In genomic region chr11:74019104-74019738, GRCh38 we compare ENCODE assay signal across 11 cellular contexts. TPM values are rescaled to one million over a fixed set of nuclear protein-coding genes. Genes with fewer than 3 reads are reported as not detected.
A peak's percentile ranks its signal among the peaks of the same experiment; 100 is the strongest.
DNase-seq lines count a peak whose midpoint lies in the region; ATAC-seq and TF ChIP-seq lines count a peak whose summit lies in the region.
"Had no signal": no experiment of that assay in that cellular context is flagged by ENCODE, and none has a peak within 500 bp of the region (broad histone marks: within the 10 kb centered on the region; RNA-seq: fewer than 3 reads in every experiment).

No MANE protein-coding gene starts in this region.

- ATAC-seq in activated CD8-positive, alpha-beta memory T cell treated with anti-CD3 and anti-CD28 coated beads, Interleukin-2, amount 10 ng/mL, durations not matched to agents 7 days and 5 days, result peak; percentile 17
- ATAC-seq in natural killer cell treated with Interleukin-12 subunit alpha and Interleukin-12 subunit beta and Interleukin-15 and Interleukin-18, amount 100 ng/mL, for 72 hours, result no peak
- ATAC-seq in upper lobe of left lung (ENCODE audit: low FRiP score in 2 of 2) (no peak), WTC11 (no peak)

- DNase-seq in activated CD8-positive, alpha-beta memory T cell treated with anti-CD3 and anti-CD28 coated beads, Interleukin-2, amount 10 ng/mL, durations not matched to agents 7 days and 5 days, result no peak
- DNase-seq in activated CD8-positive, alpha-beta memory T cell treated with anti-CD3 and anti-CD28 coated beads, Interleukin-2, amount 50 U/mL, for 4 hours, result no peak
- DNase-seq in fibroblast of lung (ENCODE audit: low read depth in 2 of 2), result peak in 1 of 2 donors; percentile 3
- no peak for DNase-seq in natural killer cell treated with Interleukin-12 subunit alpha and Interleukin-12 subunit beta and Interleukin-15 and Interleukin-18, amount 100 ng/mL, for 72 hours (ENCODE audit: low spot score)
- no peak for DNase-seq in upper lobe of left lung
- no peak for DNase-seq in activated gamma-delta T cell treated with Interleukin-2 at 50 U/mL for 16 hours
- DNase-seq in NCI-H524 treated with DMSO at 0.1 percent for 48 hours (lab: John Stamatoyannopoulos, UW), result no peak
- DNase-seq in WTC11 (ENCODE audit: low spot score), result no peak
- DNase-seq: activated gamma-delta T cell, NCI-H510A had no signal

- CTCF ChIA-PET in activated CD8-positive, alpha-beta memory T cell treated with anti-CD3 and anti-CD28 coated beads, Interleukin-2, amount 10 ng/mL, durations not matched to agents 7 days and 5 days (lab: Charles Lee), result interaction anchor here (0.9 to 1.4 kb wide), 5 partner anchors 13 to 55 kb away, joined by 3 read pairs; partner anchors contain the start of gene UCP2
- CTCF ChIA-PET in WTC11 (lab: Charles Lee), result interaction anchor here (1.2 kb wide), 1 partner anchor 9 kb away, joined by 3 read pairs; no protein-coding TSS in a partner anchor

- H3K36me3 ChIP-seq in fibroblast of lung (ENCODE audit: control insufficient read depth, insufficient read depth, low read length), result no peaks in the 10 kb centered on the region
- peaks cover 0 to 12% (median 4%) of the 10 kb centered on the region in 4 donors for H3K36me3 ChIP-seq in upper lobe of left lung

- H3K4me2 ChIP-seq in fibroblast of lung (ENCODE audit: extremely low read depth, insufficient read depth, low read length), result no peak overlapping the region

- H3K79me2 ChIP-seq in fibroblast of lung (ENCODE audit: control insufficient read depth, insufficient read depth, low read length), result no peaks in the 10 kb centered on the region

- no peak for TF ChIP-seq EP300 in upper lobe of left lung (IDR thresholded peaks at IDR 0.05)

- H3K9ac ChIP-seq in fibroblast of lung (ENCODE audit: insufficient read depth, low read length), result no peak overlapping the region

- H4K20me1 ChIP-seq in fibroblast of lung (ENCODE audit: control insufficient read depth, extremely low read depth, insufficient read depth, low read length), result no peaks in the 10 kb centered on the region

- H3K4me3 ChIP-seq in fibroblast of lung (replicated peaks in 1 of 4; ENCODE audit: control extremely low read depth in 1 of 4, insufficient read depth in 1 of 4, low read depth in 3 of 4, low read length in 4 of 4), result no peak overlapping the region
- no peak overlapping the region for H3K4me3 ChIP-seq in upper lobe of left lung

- no peaks in the 10 kb centered on the region for H3K9me3 Mint-ChIP-seq in activated CD8-positive, alpha-beta memory T cell treated with anti-CD3 and anti-CD28 coated beads, Interleukin-2, amount 10 ng/mL, durations not matched to agents 7 days and 5 days (ENCODE audit: low read depth)
- no peaks in the 10 kb centered on the region for H3K9me3 Mint-ChIP-seq in natural killer cell treated with Interleukin-12 subunit alpha and Interleukin-12 subunit beta and Interleukin-15 and Interleukin-18, amount 100 ng/mL, for 72 hours
- H3K9me3 Mint-ChIP-seq in WTC11, result no peaks in the 10 kb centered on the region

- 42 to 61% methylated on average over 4 of the region's 4 CpGs for WGBS in upper lobe of left lung, 2 donors

- H3K9me3 ChIP-seq in fibroblast of lung (ENCODE audit: control insufficient read depth, insufficient read depth, low read depth, low read length), result no peaks in the 10 kb centered on the region
- H3K9me3 ChIP-seq in upper lobe of left lung, result no peaks in the 10 kb centered on the region

- no peak overlapping the region for H3K27ac Mint-ChIP-seq in activated CD8-positive, alpha-beta memory T cell treated with anti-CD3 and anti-CD28 coated beads, Interleukin-2, amount 10 ng/mL, durations not matched to agents 7 days and 5 days
- no peak overlapping the region for H3K27ac Mint-ChIP-seq in natural killer cell treated with Interleukin-12 subunit alpha and Interleukin-12 subunit beta and Interleukin-15 and Interleukin-18, amount 100 ng/mL, for 72 hours
- no peak overlapping the region for H3K27ac Mint-ChIP-seq in WTC11

- no peaks in the 10 kb centered on the region for H3K27me3 Mint-ChIP-seq in activated CD8-positive, alpha-beta memory T cell treated with anti-CD3 and anti-CD28 coated beads, Interleukin-2, amount 10 ng/mL, durations not matched to agents 7 days and 5 days
- no peaks in the 10 kb centered on the region for H3K27me3 Mint-ChIP-seq in natural killer cell treated with Interleukin-12 subunit alpha and Interleukin-12 subunit beta and Interleukin-15 and Interleukin-18, amount 100 ng/mL, for 72 hours
- H3K27me3 Mint-ChIP-seq in WTC11 (ENCODE audit: low read depth), result no peaks in the 10 kb centered on the region

- H3K4me1 Mint-ChIP-seq in activated CD8-positive, alpha-beta memory T cell treated with anti-CD3 and anti-CD28 coated beads, Interleukin-2, amount 10 ng/mL, durations not matched to agents 7 days and 5 days, result peaks cover 42% of the 10 kb centered on the region
- H3K4me1 Mint-ChIP-seq in natural killer cell treated with Interleukin-12 subunit alpha and Interleukin-12 subunit beta and Interleukin-15 and Interleukin-18, amount 100 ng/mL, for 72 hours (ENCODE audit: low read depth in 2 of 2), result peaks cover 26 to 38% of the 10 kb centered on the region in 2 donors
- peaks cover 6% of the 10 kb centered on the region for H3K4me1 Mint-ChIP-seq in WTC11

- POLR2A ChIA-PET in WTC11 (lab: Charles Lee), result no interaction called here

- peak overlapping the region; percentile 37 for H3K27ac ChIP-seq in fibroblast of lung (ENCODE audit: insufficient read depth, low read length)
- peak overlapping the region; percentile 73 to 86 (median 82) for H3K27ac ChIP-seq in upper lobe of left lung

- no peak for TF ChIP-seq CTCF in fibroblast of lung (conservative IDR thresholded peaks at IDR 0.05 in 1 of 2, IDR thresholded peaks at IDR 0.05 in 1 of 2; ENCODE audit: low read depth in 1 of 2, low read length in 2 of 2)
- no peak for TF ChIP-seq CTCF in upper lobe of left lung (IDR thresholded peaks at IDR 0.05)
- TF ChIP-seq CTCF in WTC11 (IDR thresholded peaks at IDR 0.05), result no peak

- H3K4me1 ChIP-seq in fibroblast of lung (ENCODE audit: control insufficient read depth, extremely low read depth, insufficient read depth, low read length), result peaks cover 12% of the 10 kb centered on the region
- peaks cover 22 to 39% (median 32%) of the 10 kb centered on the region in 4 donors for H3K4me1 ChIP-seq in upper lobe of left lung

- TF ChIP-seq POLR2A in upper lobe of left lung (IDR thresholded peaks at IDR 0.05), result no peak

- H2AFZ ChIP-seq in fibroblast of lung (ENCODE audit: low read length), result no peak overlapping the region

- no peaks in the 10 kb centered on the region for H3K27me3 ChIP-seq in fibroblast of lung (ENCODE audit: control insufficient read depth, insufficient read depth, low read length)
- no peaks in the 10 kb centered on the region for H3K27me3 ChIP-seq in upper lobe of left lung

- H3K4me3 Mint-ChIP-seq in activated CD8-positive, alpha-beta memory T cell treated with anti-CD3 and anti-CD28 coated beads, Interleukin-2, amount 10 ng/mL, durations not matched to agents 7 days and 5 days, result no peak overlapping the region
- peak overlapping the region; percentile 13 for H3K4me3 Mint-ChIP-seq in natural killer cell treated with Interleukin-12 subunit alpha and Interleukin-12 subunit beta and Interleukin-15 and Interleukin-18, amount 100 ng/mL, for 72 hours
- no peak overlapping the region for H3K4me3 Mint-ChIP-seq in WTC11

- peaks cover 27% of the 10 kb centered on the region for H3K36me3 Mint-ChIP-seq in activated CD8-positive, alpha-beta memory T cell treated with anti-CD3 and anti-CD28 coated beads, Interleukin-2, amount 10 ng/mL, durations not matched to agents 7 days and 5 days
- H3K36me3 Mint-ChIP-seq in natural killer cell treated with Interleukin-12 subunit alpha and Interleukin-12 subunit beta and Interleukin-15 and Interleukin-18, amount 100 ng/mL, for 72 hours, result peaks cover 22% of the 10 kb centered on the region
- peaks cover 4% of the 10 kb centered on the region for H3K36me3 Mint-ChIP-seq in WTC11

TF ChIP-seq in WTC11, 78 proteins besides CTCF, POLR2A, EP300 and RAD21 (continues in another document):
- TF ChIP-seq, protein P1, sequence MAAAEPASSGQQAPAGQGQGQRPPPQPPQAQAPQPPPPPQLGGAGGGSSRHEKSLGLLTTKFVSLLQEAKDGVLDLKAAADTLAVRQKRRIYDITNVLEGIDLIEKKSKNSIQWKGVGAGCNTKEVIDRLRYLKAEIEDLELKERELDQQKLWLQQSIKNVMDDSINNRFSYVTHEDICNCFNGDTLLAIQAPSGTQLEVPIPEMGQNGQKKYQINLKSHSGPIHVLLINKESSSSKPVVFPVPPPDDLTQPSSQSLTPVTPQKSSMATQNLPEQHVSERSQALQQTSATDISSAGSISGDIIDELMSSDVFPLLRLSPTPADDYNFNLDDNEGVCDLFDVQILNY (CRISPR knock-in tag; IDR thresholded peaks at IDR 0.05), result no peak

RNA-seq across cellular contexts. Expression of gene UCP3, which starts 10.3 kb away (rescaled TPM):
- total RNA-seq in activated CD8-positive, alpha-beta memory T cell treated with anti-CD3 and anti-CD28 coated beads, Interleukin-2, amount 10 ng/mL, durations not matched to agents 7 days and 5 days, result 1 to 10 TPM; 3.3 to 5.2 TPM
- total RNA-seq in fibroblast of lung, result 0.26 and 0.33 TPM in 2 replicates
- 0.11 and 0.18 TPM in 2 replicates for polyA plus RNA-seq in fibroblast of lung
- polyA plus RNA-seq in fibroblast of lung (2012), result 0.24 and 0.31 TPM in 2 replicates
- polyA minus RNA-seq in fibroblast of lung (ENCODE audit: low replicate concordance), result not detected in 2 replicates
- total RNA-seq in natural killer cell treated with Interleukin-12 subunit alpha and Interleukin-12 subunit beta and Interleukin-15 and Interleukin-18, amount 100 ng/mL, for 72 hours, result 1 to 10 TPM; 5.2 to 7.2 TPM
- 1 to 10 TPM; 1.2 to 5.2 (median 2.4) TPM for total RNA-seq in upper lobe of left lung
- 0.50 to 0.73 TPM (median 0.55 TPM) in 3 replicates for total RNA-seq in WTC11 (2021)

RNA-seq across cellular contexts. Expression of gene UCP2, which starts 36.6 kb away (rescaled TPM):
- total RNA-seq in activated CD8-positive, alpha-beta memory T cell treated with anti-CD3 and anti-CD28 coated beads, Interleukin-2, amount 10 ng/mL, durations not matched to agents 7 days and 5 days, result 100 to 1,000 TPM; 199 to 288 TPM
- total RNA-seq in fibroblast of lung (0.77 and 4.8 TPM in 2 replicates), upper lobe of left lung (100 to 1,000 TPM in 3 of 6 donors, 10 to 100 TPM in 3; 76.5 to 118 (median 98.3) TPM), WTC11 (2021) (54.0 to 66.8 TPM (median 64.2 TPM) in 3 replicates)
- polyA plus RNA-seq in fibroblast of lung, result 10.7 and 11.5 TPM in 2 replicates
- 9.9 and 11.3 TPM in 2 replicates for polyA plus RNA-seq in fibroblast of lung (2012)
- 29.2 and 38.2 TPM in 2 replicates for polyA minus RNA-seq in fibroblast of lung (ENCODE audit: low replicate concordance)
- total RNA-seq in natural killer cell treated with Interleukin-12 subunit alpha and Interleukin-12 subunit beta and Interleukin-15 and Interleukin-18, amount 100 ng/mL, for 72 hours, result 100 to 1,000 TPM; 333 to 668 TPM
- polyA plus RNA-seq: neural cell had no signal
